1 cellular context compared by ENCODE assay signal in the genomic region with DNA sequence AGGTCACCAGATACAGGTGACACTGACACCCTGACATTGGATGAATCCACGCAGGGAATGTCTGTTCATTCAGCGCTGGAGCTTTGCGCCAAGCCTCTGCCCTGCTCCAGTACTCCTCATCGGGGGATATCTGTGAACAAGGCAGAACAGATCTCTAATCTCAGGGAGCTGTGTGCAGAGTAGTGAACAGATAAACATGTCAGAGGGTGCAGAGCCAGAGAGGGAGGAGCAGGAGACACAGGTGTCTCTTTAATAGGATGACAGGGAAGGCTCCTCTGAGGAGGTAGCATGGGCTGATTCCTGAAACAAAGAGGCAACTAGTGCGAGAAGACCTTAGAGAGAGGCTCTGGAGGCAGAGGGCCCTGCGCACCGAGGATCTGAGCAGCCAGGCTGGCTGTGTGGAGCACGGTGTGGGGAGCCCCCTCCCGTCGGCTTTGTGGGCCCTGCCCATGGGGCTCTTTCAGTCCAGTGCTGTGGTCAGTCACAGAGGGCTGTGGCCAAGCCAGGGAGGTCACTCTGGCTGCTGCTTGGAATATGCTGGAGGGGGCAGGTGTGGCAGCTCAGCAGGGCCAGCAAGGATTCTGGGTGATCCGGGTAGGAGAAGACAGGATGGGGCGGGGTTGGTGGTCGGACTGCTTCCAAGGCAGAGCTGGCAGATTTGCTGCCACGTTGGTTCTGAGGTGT.
TF ChIP-seq lines count a peak whose summit lies in the region.

No MANE protein-coding gene starts in this region.

TF ChIP-seq in H1, 55 proteins besides CTCF, POLR2A, EP300 and RAD21:
- TF ChIP-seq SIRT6 (IDR thresholded peaks at IDR 0.05; ENCODE audit: low read length), result no peak
- TF ChIP-seq HDAC6 (IDR thresholded peaks at IDR 0.05; ENCODE audit: low read depth, low read length), result no peak
- TF ChIP-seq KDM5A (IDR thresholded peaks at IDR 0.05; ENCODE audit: low read length), result no peak
- TF ChIP-seq, protein P1, sequence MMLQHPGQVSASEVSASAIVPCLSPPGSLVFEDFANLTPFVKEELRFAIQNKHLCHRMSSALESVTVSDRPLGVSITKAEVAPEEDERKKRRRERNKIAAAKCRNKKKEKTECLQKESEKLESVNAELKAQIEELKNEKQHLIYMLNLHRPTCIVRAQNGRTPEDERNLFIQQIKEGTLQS (IDR thresholded peaks at IDR 0.05; ENCODE audit: insufficient read depth, low read depth, low read length), result no peak
- no peak for TF ChIP-seq CEBPB (IDR thresholded peaks at IDR 0.05; ENCODE audit: low read depth, low read length)
- no peak for TF ChIP-seq TCF12 (IDR thresholded peaks at IDR 0.05; ENCODE audit: low read depth, low read length)
- TF ChIP-seq SP4 (IDR thresholded peaks at IDR 0.05; ENCODE audit: low read length), result no peak
- TF ChIP-seq POU5F1 (IDR thresholded peaks at IDR 0.05; ENCODE audit: low read depth, low read length), result no peak
- TF ChIP-seq, protein P2, sequence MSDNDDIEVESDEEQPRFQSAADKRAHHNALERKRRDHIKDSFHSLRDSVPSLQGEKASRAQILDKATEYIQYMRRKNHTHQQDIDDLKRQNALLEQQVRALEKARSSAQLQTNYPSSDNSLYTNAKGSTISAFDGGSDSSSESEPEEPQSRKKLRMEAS (IDR thresholded peaks at IDR 0.05), result no peak
- TF ChIP-seq RXRA (IDR thresholded peaks at IDR 0.05; ENCODE audit: insufficient read depth, low read depth, low read length), result no peak
- TF ChIP-seq TBP (IDR thresholded peaks at IDR 0.05; ENCODE audit: low read depth, low read length), result no peak
- no peak for TF ChIP-seq FOSL1 (IDR thresholded peaks at IDR 0.05; ENCODE audit: insufficient read depth, low read depth, low read length)
- no peak for TF ChIP-seq POLR2AphosphoS5 (IDR thresholded peaks at IDR 0.05; ENCODE audit: low read depth, low read length)
- no peak for TF ChIP-seq JUN (IDR thresholded peaks at IDR 0.05; ENCODE audit: low read depth, low read length)
- TF ChIP-seq PHF8 (conservative IDR thresholded peaks at IDR 0.05; ENCODE audit: low read depth, low read length), result no peak
- TF ChIP-seq SIX5 (IDR thresholded peaks at IDR 0.05; ENCODE audit: low read depth, low read length), result no peak
- TF ChIP-seq SP1 (IDR thresholded peaks at IDR 0.05; ENCODE audit: low read depth, low read length), result no peak
